Comparison of ENCODE assay signal across 14 cellular contexts in the genomic region with DNA sequence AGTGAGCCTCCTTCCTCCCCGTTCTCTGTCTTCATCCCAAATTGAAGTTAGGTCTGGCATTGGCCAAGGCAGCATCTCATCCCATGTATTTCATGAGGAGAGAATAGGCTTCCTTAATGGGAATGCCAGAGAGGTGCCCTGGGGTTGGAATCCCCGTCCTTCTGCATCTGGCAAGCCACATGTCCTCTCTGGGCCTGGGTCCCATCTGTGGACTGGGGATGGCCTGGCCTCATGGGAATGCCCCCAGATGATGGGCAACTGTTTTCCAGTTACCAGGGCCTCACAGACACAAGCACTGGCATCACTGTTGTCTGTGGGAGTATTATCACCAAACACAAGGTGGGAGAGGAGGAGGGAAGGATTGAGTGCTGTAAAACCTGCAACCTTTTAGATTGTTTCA.
"Had no signal": no experiment of that assay in that cellular context is flagged by ENCODE, and none has a peak within 500 bp of the region (broad histone marks: within the 10 kb centered on the region; RNA-seq: fewer than 3 reads in every experiment).

No MANE protein-coding gene starts in this region.

- H3K4me3 ChIP-seq: hepatocyte, sigmoid colon, skin epidermis, testis, tibial nerve had no signal

- H3K4me2 ChIP-seq: hepatocyte had no signal

- H2AFZ ChIP-seq: hepatocyte had no signal

- ATAC-seq: foreskin keratinocyte; stimulated activated naive B cell treated with anti-CD40 and anti-IgM and Interleukin-4, amounts not matched to agents 10 μg/mL and 1 μg/mL and 100 μg/mL, for 72 hours; stimulated activated naive CD8-positive, alpha-beta T cell treated with anti-CD3 and anti-CD28 coated beads, Interleukin-15, amount 100 ng/mL, for 72 hours had no signal

- H3K27ac Mint-ChIP-seq: stimulated activated naive B cell treated with anti-CD40 and anti-IgM and Interleukin-4, amounts not matched to agents 10 μg/mL and 1 μg/mL and 100 μg/mL, for 72 hours had no signal

- H3K4me3 Mint-ChIP-seq: central memory CD8-positive, alpha-beta T cell; nephron; stimulated activated naive B cell treated with anti-CD40 and anti-IgM and Interleukin-4, amounts not matched to agents 10 μg/mL and 1 μg/mL and 100 μg/mL, for 72 hours; stimulated activated naive CD8-positive, alpha-beta T cell treated with anti-CD3 and anti-CD28 coated beads, Interleukin-15, amount 100 ng/mL, for 72 hours had no signal

- H3K36me3 Mint-ChIP-seq: stimulated activated naive B cell treated with anti-CD40 and anti-IgM and Interleukin-4, amounts not matched to agents 10 μg/mL and 1 μg/mL and 100 μg/mL, for 72 hours had no signal

- H3K4me1 ChIP-seq: sigmoid colon, testis, tibial nerve had no signal

- H3K9me3 Mint-ChIP-seq: central memory CD8-positive, alpha-beta T cell; nephron; stimulated activated naive B cell treated with anti-CD40 and anti-IgM and Interleukin-4, amounts not matched to agents 10 μg/mL and 1 μg/mL and 100 μg/mL, for 72 hours; stimulated activated naive CD8-positive, alpha-beta T cell treated with anti-CD3 and anti-CD28 coated beads, Interleukin-15, amount 100 ng/mL, for 72 hours had no signal

- H3K27me3 ChIP-seq: foreskin keratinocyte, hepatocyte, sigmoid colon, testis, tibial nerve had no signal

- H3K9me3 ChIP-seq: neutrophil, sigmoid colon, testis, tibial nerve had no signal

- H3K36me3 ChIP-seq: neutrophil, sigmoid colon, tibial nerve had no signal

- H3K27ac ChIP-seq: foreskin keratinocyte, hepatocyte, neutrophil, sigmoid colon, skin epidermis, testis, tibial nerve had no signal

- DNase-seq: mammary epithelial cell; sigmoid colon; stimulated activated CD4-positive, alpha-beta T cell treated with anti-CD3 and anti-CD28 coated beads, Interleukin-2, amount 100 ng/mL, for 24 hours; stimulated activated CD4-positive, alpha-beta T cell treated with anti-CD3 and anti-CD28 coated beads, Interleukin-4, amount 100 ng/mL, for 4 hours; stimulated activated naive B cell treated with anti-CD40 and anti-IgM and Interleukin-4, amounts not matched to agents 10 μg/mL and 1 μg/mL and 100 μg/mL, for 72 hours; stimulated activated naive CD8-positive, alpha-beta T cell treated with anti-CD3 and anti-CD28 coated beads, Interleukin-15, amount 100 ng/mL, for 72 hours; testis had no signal

- H3K79me2 ChIP-seq: hepatocyte had no signal
